25 cellular contexts compared by ENCODE assay signal in genomic region chr6:165817148-165817547, GRCh38.
"Had no signal": no experiment of that assay in that cellular context is flagged by ENCODE, and none has a peak within 500 bp of the region (broad histone marks: within the 10 kb centered on the region; RNA-seq: fewer than 3 reads in every experiment).

No MANE protein-coding gene starts in this region.

- H3K4me1 ChIP-seq: heart left ventricle, pancreas, psoas muscle, testis, thyroid gland, upper lobe of left lung, vagina had no signal

- H3K4me3 ChIP-seq: heart left ventricle, hepatocyte, lung, pancreas, psoas muscle, skin epidermis, stomach, testis, thyroid gland, transverse colon, upper lobe of left lung, vagina had no signal

- DNase-seq: glutamatergic neuron; heart left ventricle; islet precursor cell; naive thymus-derived CD8-positive, alpha-beta T cell; pancreas; posterior cingulate gyrus; psoas muscle; stimulated activated CD4-positive, alpha-beta T cell treated with anti-CD3 and anti-CD28 coated beads, Interleukin-12 subunit alpha, Interleukin-12 subunit beta, amount 100 ng/mL, for 4 hours; stimulated activated CD4-positive, alpha-beta T cell treated with anti-CD3 and anti-CD28 coated beads, Interleukin-15, amount 100 ng/mL, for 24 hours; stimulated activated CD4-positive, alpha-beta T cell treated with anti-CD3 and anti-CD28 coated beads, Interleukin-2, amount 100 ng/mL, for 24 hours; stimulated activated CD4-positive, alpha-beta T cell treated with anti-CD3 and anti-CD28 coated beads, Interleukin-4, amount 100 ng/mL, for 1 hour; stimulated activated naive B cell treated with anti-CD40 and anti-IgM and Interleukin-4, amounts not matched to agents 10 μg/mL and 1 μg/mL and 100 μg/mL, for 72 hours; stimulated activated naive CD8-positive, alpha-beta T cell treated with anti-CD3 and anti-CD28 coated beads, Interleukin-15, Interleukin-2, amounts not matched to agents 100 U/mL and 50 U/mL, for 24 hours; stomach; testis; thyroid gland; transverse colon; upper lobe of left lung had no signal

- H3K4me1 Mint-ChIP-seq: stimulated activated naive B cell treated with anti-CD40 and anti-IgM and Interleukin-4, amounts not matched to agents 10 μg/mL and 1 μg/mL and 100 μg/mL, for 72 hours had no signal

- H2AFZ ChIP-seq: hepatocyte had no signal

- H3K79me2 ChIP-seq: hepatocyte had no signal

- H3K27me3 ChIP-seq: testis, thyroid gland, upper lobe of left lung, vagina had no signal

- H3K27ac Mint-ChIP-seq: naive thymus-derived CD8-positive, alpha-beta T cell; nephron; stimulated activated naive B cell treated with anti-CD40 and anti-IgM and Interleukin-4, amounts not matched to agents 10 μg/mL and 1 μg/mL and 100 μg/mL, for 72 hours had no signal

- ATAC-seq: left lobe of liver; naive thymus-derived CD8-positive, alpha-beta T cell; pancreas; psoas muscle; sciatic nerve; stimulated activated naive B cell treated with anti-CD40 and anti-IgM and Interleukin-4, amounts not matched to agents 10 μg/mL and 1 μg/mL and 100 μg/mL, for 72 hours; stimulated activated naive CD8-positive, alpha-beta T cell treated with anti-CD3 and anti-CD28 coated beads, Interleukin-15, Interleukin-2, amounts not matched to agents 100 U/mL and 50 U/mL, for 24 hours had no signal

- H3K27ac ChIP-seq: hepatocyte, pancreas, psoas muscle, skin epidermis, stomach, testis, thyroid gland, transverse colon, upper lobe of left lung, vagina had no signal

- H3K4me3 Mint-ChIP-seq: naive thymus-derived CD8-positive, alpha-beta T cell; nephron; stimulated activated naive B cell treated with anti-CD40 and anti-IgM and Interleukin-4, amounts not matched to agents 10 μg/mL and 1 μg/mL and 100 μg/mL, for 72 hours had no signal

- H3K9me3 Mint-ChIP-seq: nephron; stimulated activated naive B cell treated with anti-CD40 and anti-IgM and Interleukin-4, amounts not matched to agents 10 μg/mL and 1 μg/mL and 100 μg/mL, for 72 hours had no signal

- H3K36me3 ChIP-seq: heart left ventricle, pancreas, stomach, thyroid gland, transverse colon, upper lobe of left lung, vagina had no signal

- H3K4me2 ChIP-seq: hepatocyte had no signal

- H3K9me3 ChIP-seq: heart left ventricle, pancreas, psoas muscle, stomach, testis, thyroid gland, transverse colon, upper lobe of left lung, vagina had no signal

- H3K36me3 Mint-ChIP-seq: naive thymus-derived CD8-positive, alpha-beta T cell; stimulated activated naive B cell treated with anti-CD40 and anti-IgM and Interleukin-4, amounts not matched to agents 10 μg/mL and 1 μg/mL and 100 μg/mL, for 72 hours had no signal
